24 cellular contexts compared by ENCODE assay signal in the genomic region with DNA sequence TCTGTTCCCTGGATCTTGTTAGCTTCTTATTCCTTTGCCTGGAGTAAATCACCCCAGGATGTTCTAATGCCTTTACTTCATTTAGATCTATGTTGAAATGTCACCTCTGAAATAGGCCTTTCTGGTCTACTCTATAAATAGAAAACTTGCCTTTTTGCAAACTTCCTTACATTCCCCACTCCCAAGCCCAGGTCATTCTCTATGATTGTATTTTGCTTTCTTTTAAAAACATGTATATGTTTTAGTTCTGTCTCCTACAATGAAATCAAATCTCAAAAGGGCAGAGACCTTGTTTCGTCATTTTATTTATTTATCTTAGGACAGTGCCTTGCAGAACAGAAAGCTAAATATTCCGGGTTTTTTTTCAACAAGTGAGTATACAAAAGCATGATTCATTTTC. TPM values are rescaled to one million over a fixed set of nuclear protein-coding genes. Genes with fewer than 3 reads are reported as not detected.
"Had no signal": no experiment of that assay in that cellular context is flagged by ENCODE, and none has a peak within 500 bp of the region (broad histone marks: within the 10 kb centered on the region; RNA-seq: fewer than 3 reads in every experiment).

No MANE protein-coding gene starts in this region.

- H3K4me3 Mint-ChIP-seq: naive thymus-derived CD4-positive, alpha-beta T cell had no signal

- H3K27me3 ChIP-seq: dorsolateral prefrontal cortex, esophagus muscularis mucosa, gastrocnemius medialis, heart right ventricle, left lung had no signal

- H3K4me3 ChIP-seq: coronary artery, dorsolateral prefrontal cortex, esophagus muscularis mucosa, gastrocnemius medialis, heart right ventricle, left lung, lower lobe of right lung had no signal

- H3K4me1 ChIP-seq: esophagus muscularis mucosa, gastrocnemius medialis, heart right ventricle, left lung, lower lobe of right lung had no signal

- DNase-seq: dermis blood vessel endothelial cell; dorsolateral prefrontal cortex; effector CD4-positive, alpha-beta T cell; effector memory CD4-positive, alpha-beta T cell; foreskin fibroblast; foreskin melanocyte; gastrocnemius medialis; glutamatergic neuron; head of caudate nucleus; heart right ventricle; hippocampal formation; left cardiac atrium; left ventricle myocardium superior; lower lobe of right lung; mesendoderm; midbrain; naive thymus-derived CD4-positive, alpha-beta T cell had no signal

- H3K36me3 ChIP-seq: esophagus muscularis mucosa, gastrocnemius medialis, heart right ventricle, left lung, lower lobe of right lung had no signal

- H3K27ac ChIP-seq: coronary artery, dorsolateral prefrontal cortex, esophagus muscularis mucosa, gastrocnemius medialis, heart right ventricle, left lung, lower lobe of right lung had no signal

- H3K27ac Mint-ChIP-seq: naive thymus-derived CD4-positive, alpha-beta T cell had no signal

- H3K9me3 ChIP-seq: esophagus muscularis mucosa, gastrocnemius medialis, heart right ventricle, left lung, lower lobe of right lung had no signal

RNA-seq across cellular contexts. Expression of a gene that starts 17.5 kb away (rescaled TPM):
- total RNA-seq: endothelial cell of umbilical vein, fibroblast of lung, gastrocnemius medialis, left cardiac atrium, left lung, left ventricle myocardium superior, lower leg skin, lower lobe of right lung, lung microvascular endothelial cell had no signal
